ENCODE assay signal across 23 cellular contexts in the genomic region with DNA sequence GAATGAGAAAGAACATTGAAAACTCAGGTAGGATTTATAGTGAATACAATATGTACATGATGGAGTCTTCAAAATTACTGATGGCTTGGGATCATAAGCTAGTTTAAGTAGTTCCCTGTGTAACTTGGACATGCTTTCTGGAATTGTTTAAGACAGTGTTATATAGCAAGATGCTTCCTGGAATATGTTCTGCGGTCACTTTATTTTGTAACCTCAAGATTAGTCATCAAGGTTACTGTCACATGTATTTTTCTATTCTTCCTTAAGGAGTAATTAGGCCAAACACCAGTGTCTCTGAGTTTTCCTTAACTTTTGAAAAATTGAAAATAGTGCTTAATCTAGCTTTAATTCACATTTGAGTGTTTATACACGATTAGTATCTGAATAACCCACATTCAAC.
"Had no signal": no experiment of that assay in that cellular context is flagged by ENCODE, and none has a peak within 500 bp of the region (broad histone marks: within the 10 kb centered on the region; RNA-seq: fewer than 3 reads in every experiment).

No MANE protein-coding gene starts in this region.

- H3K4me1 ChIP-seq: psoas muscle, right lobe of liver, testis, tibial nerve, upper lobe of right lung had no signal

- FAIRE-seq: endothelial cell of umbilical vein had no signal

- H3K4me1 Mint-ChIP-seq: naive thymus-derived CD4-positive, alpha-beta T cell; stimulated activated effector memory CD8-positive, alpha-beta T cell treated with anti-CD3 and anti-CD28 coated beads, Interleukin-12 subunit alpha, Interleukin-12 subunit beta, amount 100 ng/mL, for 72 hours had no signal

- H3K4me2 ChIP-seq: hepatocyte had no signal

- ATAC-seq: left colon; left ventricle myocardium superior; naive thymus-derived CD4-positive, alpha-beta T cell; psoas muscle; right lobe of liver; stimulated activated effector memory CD8-positive, alpha-beta T cell treated with anti-CD3 and anti-CD28 coated beads, Interleukin-12 subunit alpha, Interleukin-12 subunit beta, amount 100 ng/mL, for 72 hours; upper lobe of right lung had no signal

- H3K36me3 Mint-ChIP-seq: naive thymus-derived CD4-positive, alpha-beta T cell; stimulated activated effector memory CD8-positive, alpha-beta T cell treated with anti-CD3 and anti-CD28 coated beads, Interleukin-12 subunit alpha, Interleukin-12 subunit beta, amount 100 ng/mL, for 72 hours had no signal

- H3K27ac ChIP-seq: coronary artery, hepatocyte, psoas muscle, right lobe of liver, testis, tibial nerve, upper lobe of right lung had no signal

- H3K27me3 ChIP-seq: hepatocyte, right lobe of liver, testis, tibial nerve, upper lobe of right lung had no signal

- H3K4me3 Mint-ChIP-seq: endodermal cell; naive thymus-derived CD4-positive, alpha-beta T cell; nephron progenitor cell; stimulated activated effector memory CD8-positive, alpha-beta T cell treated with anti-CD3 and anti-CD28 coated beads, Interleukin-12 subunit alpha, Interleukin-12 subunit beta, amount 100 ng/mL, for 72 hours; stimulated activated naive CD8-positive, alpha-beta T cell treated with anti-CD3 and anti-CD28 coated beads, Interleukin-15, Interleukin-2, amounts not matched to agents 100 ng/mL and 50 ng/mL, for 24 hours had no signal

- H3K9me3 ChIP-seq: psoas muscle, right lobe of liver, testis, tibial nerve, upper lobe of right lung had no signal

- H3K36me3 ChIP-seq: right lobe of liver, tibial nerve, upper lobe of right lung had no signal

- H3K79me2 ChIP-seq: hepatocyte had no signal

- H3K4me3 ChIP-seq: coronary artery, hepatocyte, lung, psoas muscle, right lobe of liver, testis, tibial nerve, upper lobe of right lung had no signal

- H3K27me3 Mint-ChIP-seq: stimulated activated naive CD8-positive, alpha-beta T cell treated with anti-CD3 and anti-CD28 coated beads, Interleukin-15, Interleukin-2, amounts not matched to agents 100 ng/mL and 50 ng/mL, for 24 hours had no signal

- H3K27ac Mint-ChIP-seq: endodermal cell; naive thymus-derived CD4-positive, alpha-beta T cell; nephron progenitor cell; stimulated activated effector memory CD8-positive, alpha-beta T cell treated with anti-CD3 and anti-CD28 coated beads, Interleukin-12 subunit alpha, Interleukin-12 subunit beta, amount 100 ng/mL, for 72 hours; stimulated activated naive CD8-positive, alpha-beta T cell treated with anti-CD3 and anti-CD28 coated beads, Interleukin-15, Interleukin-2, amounts not matched to agents 100 ng/mL and 50 ng/mL, for 24 hours had no signal

- H3K9me3 Mint-ChIP-seq: endodermal cell; stimulated activated naive CD8-positive, alpha-beta T cell treated with anti-CD3 and anti-CD28 coated beads, Interleukin-15, Interleukin-2, amounts not matched to agents 100 ng/mL and 50 ng/mL, for 24 hours had no signal

- DNase-seq: effector CD4-positive, alpha-beta T cell; endodermal cell; erythroblast; foreskin melanocyte; head of caudate nucleus; left colon; left ventricle myocardium superior; naive thymus-derived CD4-positive, alpha-beta T cell; nephron progenitor cell; psoas muscle; retina; right lobe of liver; stimulated activated CD4-positive, alpha-beta T cell treated with anti-CD3 and anti-CD28 coated beads, Interleukin-4, amount 100 ng/mL, for 1 hour; stimulated activated CD8-positive, alpha-beta memory T cell treated with anti-CD3 and anti-CD28 coated beads, Interleukin-4, amount 100 ng/mL, for 48 hours; testis; upper lobe of right lung had no signal

- H2AFZ ChIP-seq: hepatocyte had no signal
